Comparison of ENCODE assay signal across 19 cellular contexts in the genomic region with DNA sequence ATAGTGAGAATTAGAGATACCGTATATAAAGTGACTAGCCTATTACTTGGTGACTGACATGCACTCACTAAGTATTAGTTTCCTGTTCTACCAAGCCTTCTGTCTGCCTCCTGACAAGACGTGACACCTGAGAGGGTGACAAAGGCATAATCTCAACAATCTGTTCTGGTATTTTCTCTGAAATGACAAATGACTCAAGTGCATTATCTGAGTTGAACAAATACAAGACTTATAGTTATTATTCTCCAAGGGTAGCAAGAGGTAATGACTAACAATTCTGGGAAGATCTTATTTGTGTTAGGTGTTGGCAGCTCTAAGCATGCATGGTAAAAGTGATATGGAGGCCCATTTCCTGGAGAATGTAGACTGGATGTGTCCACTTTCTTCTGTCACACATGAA.
A peak's percentile ranks its signal among the peaks of the same experiment; 100 is the strongest.
DNase-seq lines count a peak whose midpoint lies in the region; ATAC-seq, FAIRE-seq and TF ChIP-seq lines count a peak whose summit lies in the region.
"Had no signal": no experiment of that assay in that cellular context is flagged by ENCODE, and none has a peak within 500 bp of the region (broad histone marks: within the 10 kb centered on the region; RNA-seq: fewer than 3 reads in every experiment).

No MANE protein-coding gene starts in this region.

- H3K9me3 ChIP-seq in K562 (replicated peaks; ENCODE audit: control insufficient read depth, insufficient read depth, low read depth, low read length) = no peaks in the 10 kb centered on the region
- no peaks in the 10 kb centered on the region for H3K9me3 ChIP-seq in neural cell (ENCODE audit: low read length)

- POLR2A ChIA-PET in K562 (lab: Yijun Ruan, JAX) = no interaction called here

- H3K36me3 ChIP-seq in K562 (ENCODE audit: control insufficient read depth, insufficient read depth, low read length) (no peaks in the 10 kb centered on the region), neural cell (ENCODE audit: insufficient read depth, low read length) (no peaks in the 10 kb centered on the region)
- H3K36me3 ChIP-seq: BLaER1 treated with 17β-estradiol and CSF1 and Interleukin-3, amounts not matched to agents 10 nM and 100 nM had no signal

- H3K4me1 ChIP-seq in K562 (replicated peaks in 1 of 2; ENCODE audit: control insufficient read depth in 2 of 2, insufficient read depth in 2 of 2, low read length in 2 of 2) = no peaks in the 10 kb centered on the region
- H3K4me1 ChIP-seq: BLaER1 treated with 17β-estradiol and CSF1 and Interleukin-3, amounts not matched to agents 10 nM and 100 nM had no signal

- WGBS in K562 (ENCODE audit: insufficient coverage, low coverage, missing lambda C conversion rate) = 0% methylated on average over 2 of the region's 2 CpGs

- no peaks in the 10 kb centered on the region for H3K9me2 ChIP-seq in neural cell (ENCODE audit: insufficient read depth, low read length)

- ATAC-seq in K562 (no peak), left cardiac atrium (no peak)

- CTCF ChIA-PET in K562 (lab: Yijun Ruan, JAX; ENCODE audit: low intra/inter-chr PET ratio) = no interaction called here

- H3K4me2 ChIP-seq in K562 (ENCODE audit: insufficient read depth, low read length) = no peak overlapping the region
- H3K4me2 ChIP-seq in neural cell (ENCODE audit: low read length) = no peak overlapping the region
- H3K4me2 ChIP-seq: BLaER1 treated with 17β-estradiol and CSF1 and Interleukin-3, amounts not matched to agents 10 nM and 100 nM had no signal

- H2AFZ ChIP-seq in K562 (ENCODE audit: low read depth, low read length) = no peak overlapping the region
- no peak overlapping the region for H2AFZ ChIP-seq in neural cell (ENCODE audit: low read depth, low read length)

- FAIRE-seq in GM18507 (lab: Jason Lieb, UNC) (peak; percentile 35), K562 (lab: Jason Lieb, UNC) (no peak)
- FAIRE-seq: G401.6, GM12891, GM19239 had no signal

- no peak overlapping the region for H3K27ac ChIP-seq in K562 (ENCODE audit: extremely low read depth, low read depth, low read length)
- H3K27ac ChIP-seq in neural cell (ENCODE audit: low read length) = peak overlapping the region; percentile 16
- H3K27ac ChIP-seq: BLaER1 treated with 17β-estradiol and CSF1 and Interleukin-3, amounts not matched to agents 10 nM and 100 nM had no signal

- H3K4me3 ChIP-seq in K562 = no peak overlapping the region
- H3K4me3 ChIP-seq in neural cell (ENCODE audit: low read length) = no peak overlapping the region
- H3K4me3 ChIP-seq: BLaER1 treated with 17β-estradiol and CSF1 and Interleukin-3, amounts not matched to agents 10 nM and 100 nM had no signal

- DNase-seq in NCI-H82 (lab: John Stamatoyannopoulos, UW) (peak; percentile 0), NCI-H82 treated with DMSO at 0.1 percent for 48 hours (lab: John Stamatoyannopoulos, UW; ENCODE audit: unreplicated experiment) (no peak), GM18507 (ENCODE audit: extremely low spot score, insufficient read length, low read depth) (no peak), K562 (ENCODE audit: extremely low read depth in 1 of 4, low spot score in 3 of 4) (peak in 2 of 4 experiments; percentile 4 to 19), left cardiac atrium (no peak), DMS153 (lab: John Stamatoyannopoulos, UW) (no peak), T-helper 1 cell (no peak)
- DNase-seq: 8988T; ACHN; CD4-positive, CD25-positive, alpha-beta regulatory T cell; DMS79 treated with DMSO at 0.1 percent for 48 hours; EL; HCEC 1CT; HFFc6 had no signal

- TF ChIP-seq CTCF in K562 (IDR thresholded peaks at IDR 0.05 in 2 of 3, conservative IDR thresholded peaks at IDR 0.05 in 1 of 3; ENCODE audit: insufficient read depth in 2 of 3, low read depth in 1 of 3, low read length in 3 of 3) (no peak), neural cell (IDR thresholded peaks at IDR 0.05; ENCODE audit: poor library complexity, severe bottlenecking) (no peak)

- H3K9ac ChIP-seq in K562 (ENCODE audit: insufficient read depth in 1 of 2, low read depth in 2 of 2, low read length in 2 of 2) (no peak overlapping the region), neural cell (ENCODE audit: low read length) (no peak overlapping the region)
- H3K9ac ChIP-seq: BLaER1 treated with 17β-estradiol and CSF1 and Interleukin-3, amounts not matched to agents 10 nM and 100 nM had no signal

- no peak for TF ChIP-seq POLR2A in K562 (conservative IDR thresholded peaks at IDR 0.05)

- intact Hi-C loops in K562 (cut with micrococcal nuclease) (no loop called here), left cardiac atrium (cut with DNase I) (no loop called here)

- no peaks in the 10 kb centered on the region for H3K27me3 ChIP-seq in K562 (ENCODE audit: control insufficient read depth in 2 of 2, insufficient read depth in 2 of 2, low read length in 2 of 2)
- no peaks in the 10 kb centered on the region for H3K27me3 ChIP-seq in neural cell (ENCODE audit: insufficient read depth, low read depth, low read length)
- H3K27me3 ChIP-seq: BLaER1 treated with 17β-estradiol and CSF1 and Interleukin-3, amounts not matched to agents 10 nM and 100 nM had no signal

- no peaks in the 10 kb centered on the region for H3K79me2 ChIP-seq in K562 (ENCODE audit: control insufficient read depth, insufficient read depth, low read length)
- H3K79me2 ChIP-seq in neural cell (replicated peaks; ENCODE audit: insufficient read depth, low read length) = no peaks in the 10 kb centered on the region

- H4K20me1 ChIP-seq in K562 (replicated peaks; ENCODE audit: control insufficient read depth, insufficient read depth, low read length) (no peaks in the 10 kb centered on the region), neural cell (ENCODE audit: insufficient read depth) (no peaks in the 10 kb centered on the region)
- H4K20me1 ChIP-seq: BLaER1 treated with 17β-estradiol and CSF1 and Interleukin-3, amounts not matched to agents 10 nM and 100 nM had no signal

- no TSS peak for BruUV-seq in K562 (replicated peaks; lab: Mats Ljungman, UMichigan)

- TF ChIP-seq EP300 in K562 (IDR thresholded peaks at IDR 0.05; ENCODE audit: low read length) (peak; percentile 50; the same call in 1 of the 2 replicates), neural cell (conservative IDR thresholded peaks at IDR 0.05; ENCODE audit: poor library complexity, severe bottlenecking) (peak; percentile 95)

- no peaks in the 10 kb centered on the region for H3K9me1 ChIP-seq in K562 (ENCODE audit: control insufficient read depth, insufficient read depth, low read length)

- TF ChIP-seq RAD21 in K562 (CRISPR knock-in tag; conservative IDR thresholded peaks at IDR 0.05 in 1 of 2, IDR thresholded peaks at IDR 0.05 in 1 of 2) = no peak
- no peak for TF ChIP-seq RAD21 in neural cell (conservative IDR thresholded peaks at IDR 0.05)

- in situ Hi-C loops in K562 (cut with MboI) = no loop called here

- H3F3A ChIP-seq in neural cell (ENCODE audit: insufficient read depth, low read length, poor library complexity, severe bottlenecking) = no peaks in the 10 kb centered on the region

TF ChIP-seq in K562, 482 proteins besides CTCF, POLR2A, EP300 and RAD21 (continues in another document):
- TF ChIP-seq ZNF785 (CRISPR knock-in tag; IDR thresholded peaks at IDR 0.05) (no peak), TEAD4 (IDR thresholded peaks at IDR 0.05; ENCODE audit: low read length) (peak; percentile 50; the same call in 1 of the 2 replicates), TEAD4 (CRISPR knock-in tag; IDR thresholded peaks at IDR 0.05; ENCODE audit: borderline replicate concordance) (no peak), MEIS2 (IDR thresholded peaks at IDR 0.05; ENCODE audit: partially characterized antibody) (peak; percentile 73)
- TF ChIP-seq, protein P1, sequence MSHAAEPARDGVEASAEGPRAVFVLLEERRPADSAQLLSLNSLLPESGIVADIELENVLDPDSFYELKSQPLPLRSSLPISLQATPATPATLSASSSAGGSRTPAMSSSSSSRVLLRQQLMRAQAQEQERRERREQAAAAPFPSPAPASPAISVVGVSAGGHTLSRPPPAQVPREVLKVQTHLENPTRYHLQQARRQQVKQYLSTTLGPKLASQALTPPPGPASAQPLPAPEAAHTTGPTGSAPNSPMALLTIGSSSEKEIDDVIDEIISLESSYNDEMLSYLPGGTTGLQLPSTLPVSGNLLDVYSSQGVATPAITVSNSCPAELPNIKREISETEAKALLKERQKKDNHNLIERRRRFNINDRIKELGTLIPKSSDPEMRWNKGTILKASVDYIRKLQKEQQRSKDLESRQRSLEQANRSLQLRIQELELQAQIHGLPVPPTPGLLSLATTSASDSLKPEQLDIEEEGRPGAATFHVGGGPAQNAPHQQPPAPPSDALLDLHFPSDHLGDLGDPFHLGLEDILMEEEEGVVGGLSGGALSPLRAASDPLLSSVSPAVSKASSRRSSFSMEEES (CRISPR knock-in tag; IDR thresholded peaks at IDR 0.05) = no peak

TF ChIP-seq in neural cell, 6 proteins besides CTCF, POLR2A, EP300 and RAD21:
- no peak for TF ChIP-seq EZH2 (IDR thresholded peaks at IDR 0.05; ENCODE audit: borderline replicate concordance, insufficient read depth, low read length, poor library complexity, severe bottlenecking)
- TF ChIP-seq MXI1 (conservative IDR thresholded peaks at IDR 0.05; ENCODE audit: poor library complexity, severe bottlenecking) = no peak
- TF ChIP-seq POLR2AphosphoS5 (IDR thresholded peaks at IDR 0.05) = peak; percentile 90
- TF ChIP-seq SMC3 (conservative IDR thresholded peaks at IDR 0.05; ENCODE audit: poor library complexity) = no peak
- TF ChIP-seq, protein P2, sequence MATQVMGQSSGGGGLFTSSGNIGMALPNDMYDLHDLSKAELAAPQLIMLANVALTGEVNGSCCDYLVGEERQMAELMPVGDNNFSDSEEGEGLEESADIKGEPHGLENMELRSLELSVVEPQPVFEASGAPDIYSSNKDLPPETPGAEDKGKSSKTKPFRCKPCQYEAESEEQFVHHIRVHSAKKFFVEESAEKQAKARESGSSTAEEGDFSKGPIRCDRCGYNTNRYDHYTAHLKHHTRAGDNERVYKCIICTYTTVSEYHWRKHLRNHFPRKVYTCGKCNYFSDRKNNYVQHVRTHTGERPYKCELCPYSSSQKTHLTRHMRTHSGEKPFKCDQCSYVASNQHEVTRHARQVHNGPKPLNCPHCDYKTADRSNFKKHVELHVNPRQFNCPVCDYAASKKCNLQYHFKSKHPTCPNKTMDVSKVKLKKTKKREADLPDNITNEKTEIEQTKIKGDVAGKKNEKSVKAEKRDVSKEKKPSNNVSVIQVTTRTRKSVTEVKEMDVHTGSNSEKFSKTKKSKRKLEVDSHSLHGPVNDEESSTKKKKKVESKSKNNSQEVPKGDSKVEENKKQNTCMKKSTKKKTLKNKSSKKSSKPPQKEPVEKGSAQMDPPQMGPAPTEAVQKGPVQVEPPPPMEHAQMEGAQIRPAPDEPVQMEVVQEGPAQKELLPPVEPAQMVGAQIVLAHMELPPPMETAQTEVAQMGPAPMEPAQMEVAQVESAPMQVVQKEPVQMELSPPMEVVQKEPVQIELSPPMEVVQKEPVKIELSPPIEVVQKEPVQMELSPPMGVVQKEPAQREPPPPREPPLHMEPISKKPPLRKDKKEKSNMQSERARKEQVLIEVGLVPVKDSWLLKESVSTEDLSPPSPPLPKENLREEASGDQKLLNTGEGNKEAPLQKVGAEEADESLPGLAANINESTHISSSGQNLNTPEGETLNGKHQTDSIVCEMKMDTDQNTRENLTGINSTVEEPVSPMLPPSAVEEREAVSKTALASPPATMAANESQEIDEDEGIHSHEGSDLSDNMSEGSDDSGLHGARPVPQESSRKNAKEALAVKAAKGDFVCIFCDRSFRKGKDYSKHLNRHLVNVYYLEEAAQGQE (IDR thresholded peaks at IDR 0.05; ENCODE audit: borderline replicate concordance) = no peak
